In the genomic region with DNA sequence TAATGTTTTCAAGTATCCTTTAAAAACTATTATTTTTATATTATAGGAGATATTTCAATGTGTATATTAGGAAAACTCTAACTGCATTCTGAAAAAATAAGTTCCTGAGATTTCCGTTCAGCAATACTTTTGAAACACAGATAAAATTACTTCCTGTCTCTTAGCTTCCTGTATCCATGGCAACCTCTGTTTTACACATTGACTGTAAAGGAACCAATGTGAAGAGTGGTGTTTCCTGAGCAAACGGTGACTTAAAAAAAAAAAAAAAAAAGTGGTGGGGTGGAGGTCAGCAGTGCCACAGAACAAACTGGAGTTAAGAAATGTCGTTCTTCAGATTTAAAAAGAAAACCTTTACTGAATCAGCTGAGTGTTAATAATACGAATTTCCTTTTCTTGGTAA, we compare ENCODE assay signal across 1 cellular context.
TF ChIP-seq lines count a peak whose summit lies in the region.

A gene with protein sequence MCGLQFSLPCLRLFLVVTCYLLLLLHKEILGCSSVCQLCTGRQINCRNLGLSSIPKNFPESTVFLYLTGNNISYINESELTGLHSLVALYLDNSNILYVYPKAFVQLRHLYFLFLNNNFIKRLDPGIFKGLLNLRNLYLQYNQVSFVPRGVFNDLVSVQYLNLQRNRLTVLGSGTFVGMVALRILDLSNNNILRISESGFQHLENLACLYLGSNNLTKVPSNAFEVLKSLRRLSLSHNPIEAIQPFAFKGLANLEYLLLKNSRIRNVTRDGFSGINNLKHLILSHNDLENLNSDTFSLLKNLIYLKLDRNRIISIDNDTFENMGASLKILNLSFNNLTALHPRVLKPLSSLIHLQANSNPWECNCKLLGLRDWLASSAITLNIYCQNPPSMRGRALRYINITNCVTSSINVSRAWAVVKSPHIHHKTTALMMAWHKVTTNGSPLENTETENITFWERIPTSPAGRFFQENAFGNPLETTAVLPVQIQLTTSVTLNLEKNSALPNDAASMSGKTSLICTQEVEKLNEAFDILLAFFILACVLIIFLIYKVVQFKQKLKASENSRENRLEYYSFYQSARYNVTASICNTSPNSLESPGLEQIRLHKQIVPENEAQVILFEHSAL (plus strand): TSS at position 280 of the 400 bp plus-strand sequence. CDS start 620 bp downstream, outside the sequence.

TF ChIP-seq in endothelial cell of umbilical vein, 7 proteins besides CTCF, POLR2A, EP300 and RAD21 (continued from another document):
- TF ChIP-seq POLR2AphosphoS5 (IDR thresholded peaks at IDR 0.05; ENCODE audit: insufficient read depth, low read depth, low read length), result no peak
